ENCODE assay signal across 1 cellular context in genomic region chr4:73451404-73451803, GRCh38.
TF ChIP-seq lines count a peak whose summit lies in the region.

No MANE protein-coding gene starts in this region.

TF ChIP-seq in GM23338, 12 proteins besides CTCF, POLR2A, EP300 and RAD21:
- TF ChIP-seq ZNF462 (CRISPR knock-in tag; IDR thresholded peaks at IDR 0.05), result 0 out of 2 replicates have a peak, but pooled peaks have one; percentile 56
- TF ChIP-seq POLR2AphosphoS5 (IDR thresholded peaks at IDR 0.05; ENCODE audit: low read depth), result no peak
- TF ChIP-seq ETS1 (IDR thresholded peaks at IDR 0.05), result no peak
- peak; percentile 95 for TF ChIP-seq NANOG (IDR thresholded peaks at IDR 0.05; ENCODE audit: borderline replicate concordance)
- no peak for TF ChIP-seq ZNF331 (CRISPR knock-in tag; IDR thresholded peaks at IDR 0.05; ENCODE audit: low read depth)
- no peak for TF ChIP-seq JUNB (IDR thresholded peaks at IDR 0.05; ENCODE audit: unreplicated experiment)
- TF ChIP-seq ZNF114 (CRISPR knock-in tag; IDR thresholded peaks at IDR 0.05), result no peak
- no peak for TF ChIP-seq EZH2phosphoT487 (IDR thresholded peaks at IDR 0.05; ENCODE audit: unreplicated experiment)
- TF ChIP-seq CREB1 (CRISPR knock-in tag; IDR thresholded peaks at IDR 0.05; ENCODE audit: low read depth), result 0 out of 2 replicates have a peak, but pooled peaks have one; percentile 4
TF ChIP-seq in GM23338: peak in this region for 3.
